20 cellular contexts compared by ENCODE assay signal in genomic region chr1:91755176-91755575, GRCh38.
DNase-seq lines count a peak whose midpoint lies in the region; ATAC-seq, FAIRE-seq and TF ChIP-seq lines count a peak whose summit lies in the region.
"Had no signal": no experiment of that assay in that cellular context is flagged by ENCODE, and none has a peak within 500 bp of the region (broad histone marks: within the 10 kb centered on the region; RNA-seq: fewer than 3 reads in every experiment).

No MANE protein-coding gene starts in this region.

- intact Hi-C loops in Right ventricle myocardium superior (cut with DNase I): no loop called here
- intact Hi-C loops in upper lobe of right lung (cut with DNase I): no loop called here
- intact Hi-C loops in kidney (cut with DNase I): no loop called here

- H3K36me3 Mint-ChIP-seq in natural killer cell treated with Interleukin-12 subunit alpha and Interleukin-12 subunit beta and Interleukin-15 and Interleukin-18, amount 100 ng/mL, for 72 hours: peaks cover 10% of the 10 kb centered on the region
- H3K36me3 Mint-ChIP-seq: WTC11 had no signal

- H3K27ac ChIP-seq in upper lobe of right lung (peak overlapping the region; percentile 26), kidney (ENCODE audit: low read depth in 2 of 2, low read length in 2 of 2) (peak overlapping the region in 1 of 2 donors; percentile 8)
- H3K27ac ChIP-seq: tibial artery had no signal

- H3K36me3 ChIP-seq in upper lobe of right lung: no peaks in the 10 kb centered on the region
- peaks cover 3 to 11% of the 10 kb centered on the region in 2 donors for H3K36me3 ChIP-seq in kidney (ENCODE audit: control insufficient read depth in 1 of 2, insufficient read depth in 2 of 2, low read length in 2 of 2)
- H3K36me3 ChIP-seq: tibial artery had no signal

- no peak overlapping the region for H3K9ac ChIP-seq in kidney (ENCODE audit: low read length in 2 of 2)

- peak; percentile 55 for ATAC-seq in Right ventricle myocardium superior (ENCODE audit: poor library complexity)
- no peak for ATAC-seq in natural killer cell treated with Interleukin-12 subunit alpha and Interleukin-12 subunit beta and Interleukin-15 and Interleukin-18, amount 100 ng/mL, for 72 hours
- ATAC-seq in upper lobe of right lung: peak; percentile 15
- ATAC-seq: WTC11 had no signal

- H3K27me3 ChIP-seq in upper lobe of right lung: no peaks in the 10 kb centered on the region
- H3K27me3 ChIP-seq: tibial artery had no signal

- H3K27ac Mint-ChIP-seq in natural killer cell treated with Interleukin-12 subunit alpha and Interleukin-12 subunit beta and Interleukin-15 and Interleukin-18, amount 100 ng/mL, for 72 hours: peak overlapping the region; percentile 88 to 94
- H3K27ac Mint-ChIP-seq: WTC11 had no signal

- H3K9me3 ChIP-seq in upper lobe of right lung (no peaks in the 10 kb centered on the region), kidney (ENCODE audit: control insufficient read depth in 1 of 2, low read length in 2 of 2) (no peaks in the 10 kb centered on the region)
- H3K9me3 ChIP-seq: tibial artery had no signal

- H3K4me1 ChIP-seq in upper lobe of right lung: peaks cover 28% of the 10 kb centered on the region
- H3K4me1 ChIP-seq in kidney (ENCODE audit: control insufficient read depth in 1 of 2, insufficient read depth in 1 of 2, low read depth in 1 of 2, low read length in 2 of 2): peaks cover 3 to 10% of the 10 kb centered on the region in 2 donors

- H3K27me3 Mint-ChIP-seq in natural killer cell treated with Interleukin-12 subunit alpha and Interleukin-12 subunit beta and Interleukin-15 and Interleukin-18, amount 100 ng/mL, for 72 hours: no peaks in the 10 kb centered on the region
- H3K27me3 Mint-ChIP-seq: activated naive CD4-positive, alpha-beta T cell treated with anti-CD3 and anti-CD28 coated beads, Interleukin-2, amount 50 U/mL, for 24 hours; central memory CD8-positive, alpha-beta T cell; T-cell had no signal

- H3K9me3 Mint-ChIP-seq in natural killer cell treated with Interleukin-12 subunit alpha and Interleukin-12 subunit beta and Interleukin-15 and Interleukin-18, amount 100 ng/mL, for 72 hours: no peaks in the 10 kb centered on the region
- H3K9me3 Mint-ChIP-seq: activated naive CD4-positive, alpha-beta T cell treated with anti-CD3 and anti-CD28 coated beads, Interleukin-2, amount 50 U/mL, for 24 hours; central memory CD8-positive, alpha-beta T cell; T-cell; WTC11 had no signal

- no peak overlapping the region for H3K4me3 Mint-ChIP-seq in natural killer cell treated with Interleukin-12 subunit alpha and Interleukin-12 subunit beta and Interleukin-15 and Interleukin-18, amount 100 ng/mL, for 72 hours
- H3K4me3 Mint-ChIP-seq: T-cell, WTC11 had no signal

- FAIRE-seq in kidney (lab: Jason Lieb, UNC): no peak
- FAIRE-seq: endometrium, GM19239 had no signal

- DNase-seq in activated CD8-positive, alpha-beta memory T cell treated with anti-CD3 and anti-CD28 coated beads for 24 hours: peak; percentile 51
- DNase-seq in activated CD8-positive, alpha-beta memory T cell treated with anti-CD3 and anti-CD28 coated beads, Interleukin-2, amount 50 U/mL, for 4 hours: no peak
- DNase-seq in Right ventricle myocardium superior: peak; percentile 51
- no peak for DNase-seq in natural killer cell treated with Interleukin-12 subunit alpha and Interleukin-12 subunit beta and Interleukin-15 and Interleukin-18, amount 100 ng/mL, for 72 hours (ENCODE audit: low spot score)
- no peak for DNase-seq in upper lobe of right lung
- DNase-seq in activated naive CD4-positive, alpha-beta T cell treated with anti-CD3 and anti-CD28 coated beads, Interleukin-2, amount 50 U/mL, for 16 hours: no peak
- no peak for DNase-seq in occipital lobe (lab: John Stamatoyannopoulos, UW)
- DNase-seq in kidney: no peak
- DNase-seq: 8988T, GF-D8, NCI-H2081 treated with DMSO at 0.1 percent for 48 hours, NCI-H774, RPMI8226, T-cell had no signal

- TF ChIP-seq CTCF in upper lobe of right lung (IDR thresholded peaks at IDR 0.05) (no peak), kidney (IDR thresholded peaks at IDR 0.05; ENCODE audit: borderline replicate concordance, extremely low read depth, insufficient read depth) (no peak)

- H3K4me1 Mint-ChIP-seq in natural killer cell treated with Interleukin-12 subunit alpha and Interleukin-12 subunit beta and Interleukin-15 and Interleukin-18, amount 100 ng/mL, for 72 hours (ENCODE audit: low read depth in 2 of 2): peaks cover 68 to 70% of the 10 kb centered on the region in 2 donors

- H3K4me3 ChIP-seq in upper lobe of right lung (no peak overlapping the region), kidney (ENCODE audit: low read length in 2 of 2) (no peak overlapping the region)
- H3K4me3 ChIP-seq: tibial artery had no signal

Comparison
In these comparisons a context has a peak if more than half of its experiments do, and no peak if none do; other contexts are left out.
1. DNase-seq: peak in activated CD8-positive, alpha-beta memory T cell treated with anti-CD3 and anti-CD28 coated beads for 24 hours (single experiment) and Right ventricle myocardium superior (single experiment); none in activated CD8-positive, alpha-beta memory T cell treated with anti-CD3 and anti-CD28 coated beads, Interleukin-2, amount 50 U/mL, for 4 hours (single experiment), natural killer cell treated with Interleukin-12 subunit alpha and Interleukin-12 subunit beta and Interleukin-15 and Interleukin-18, amount 100 ng/mL, for 72 hours (single experiment), upper lobe of right lung (single experiment), activated naive CD4-positive, alpha-beta T cell treated with anti-CD3 and anti-CD28 coated beads, Interleukin-2, amount 50 U/mL, for 16 hours (single experiment), occipital lobe (single experiment) and kidney (single experiment).
2. ATAC-seq: peak in Right ventricle myocardium superior (single experiment) and upper lobe of right lung (single experiment); none in natural killer cell treated with Interleukin-12 subunit alpha and Interleukin-12 subunit beta and Interleukin-15 and Interleukin-18, amount 100 ng/mL, for 72 hours (0 of 2).